ENCODE assay signal across 12 cellular contexts in genomic region chr4:47786958-47787370, GRCh38. TPM values are rescaled to one million over a fixed set of nuclear protein-coding genes. Genes with fewer than 3 reads are reported as not detected.
DNase-seq lines count a peak whose midpoint lies in the region; ATAC-seq and TF ChIP-seq lines count a peak whose summit lies in the region.
"Had no signal": no experiment of that assay in that cellular context is flagged by ENCODE, and none has a peak within 500 bp of the region (broad histone marks: within the 10 kb centered on the region; RNA-seq: fewer than 3 reads in every experiment).

No MANE protein-coding gene starts in this region.

- H3K27ac ChIP-seq in left ventricle myocardium inferior (replicated peaks) = peak overlapping the region; percentile 76
- no peak overlapping the region for H3K27ac ChIP-seq in upper lobe of right lung
- H3K27ac ChIP-seq in spleen = no peak overlapping the region
- H3K27ac ChIP-seq: coronary artery, SJCRH30 had no signal

- H3K4me3 ChIP-seq in left ventricle myocardium inferior (no peak overlapping the region), upper lobe of right lung (no peak overlapping the region), spleen (no peak overlapping the region)
- H3K4me3 ChIP-seq: coronary artery, SJCRH30 had no signal

- intact Hi-C loops in left ventricle myocardium inferior (cut with micrococcal nuclease) = no loop called here
- intact Hi-C loops in left cardiac atrium (cut with DNase I) = loop anchor here in 1 of 2 donors (5.0 kb wide), 1 partner anchor 40 kb away; no protein-coding TSS in a partner anchor
- intact Hi-C loops in upper lobe of right lung (cut with DNase I) = no loop called here
- intact Hi-C loops in spleen (cut with DNase I; ENCODE audit: low total_unique reads) = no loop called here

- no peak for TF ChIP-seq POLR2A in spleen (IDR thresholded peaks at IDR 0.05)

- ATAC-seq in left cardiac atrium (no peak), HG02759 (IDR thresholded peaks at IDR 0.05; ENCODE audit: unreplicated experiment) (peak; percentile 53), HG03520 (IDR thresholded peaks at IDR 0.05; ENCODE audit: unreplicated experiment) (peak; percentile 78), upper lobe of right lung (peak; percentile 88)

- DNase-seq in left ventricle myocardium inferior (no peak), left cardiac atrium (no peak), upper lobe of right lung (no peak), NCI-H2196 (lab: John Stamatoyannopoulos, UW; ENCODE audit: unreplicated experiment) (no peak), anterior cingulate cortex (lab: John Stamatoyannopoulos, UW) (no peak), spleen (no peak)
- DNase-seq: activated CD4-positive, alpha-beta T cell treated with anti-CD3 and anti-CD28 coated beads for 4 hours; activated naive CD4-positive, alpha-beta T cell treated with Interleukin-2 at 50 U/mL for 16 hours; SJCRH30 had no signal

- H3K4me1 ChIP-seq in left ventricle myocardium inferior (peaks cover 50% of the 10 kb centered on the region), upper lobe of right lung (no peaks in the 10 kb centered on the region), spleen (no peaks in the 10 kb centered on the region)
- H3K4me1 ChIP-seq: SJCRH30 had no signal

- H3K9me3 ChIP-seq in left ventricle myocardium inferior (replicated peaks) = peaks cover 7% of the 10 kb centered on the region
- H3K9me3 ChIP-seq in upper lobe of right lung = no peaks in the 10 kb centered on the region
- H3K9me3 ChIP-seq in spleen = no peaks in the 10 kb centered on the region
- H3K9me3 ChIP-seq: SJCRH30 had no signal

- 44 to 65% (median 55%) methylated on average over 4 of the region's 4 CpGs for WGBS in spleen, 5 donors

- TF ChIP-seq CTCF in left ventricle myocardium inferior (IDR thresholded peaks at IDR 0.05; ENCODE audit: borderline replicate concordance) (no peak), upper lobe of right lung (IDR thresholded peaks at IDR 0.05) (no peak), spleen (IDR thresholded peaks at IDR 0.05 in 8 of 11, conservative IDR thresholded peaks at IDR 0.05 in 3 of 11) (no peak)

- H3K36me3 ChIP-seq in left ventricle myocardium inferior (no peaks in the 10 kb centered on the region), upper lobe of right lung (no peaks in the 10 kb centered on the region), spleen (no peaks in the 10 kb centered on the region)
- H3K36me3 ChIP-seq: SJCRH30 had no signal

- no peaks in the 10 kb centered on the region for H3K27me3 ChIP-seq in left ventricle myocardium inferior (ENCODE audit: low read depth)
- no peaks in the 10 kb centered on the region for H3K27me3 ChIP-seq in upper lobe of right lung
- H3K27me3 ChIP-seq in spleen (replicated peaks in 1 of 7) = peaks cover 0 to 10% (median 0%) of the 10 kb centered on the region in 7 donors
- H3K27me3 ChIP-seq: SJCRH30 had no signal

RNA-seq across cellular contexts. Expression of gene CORIN, which starts 50.9 kb away (rescaled TPM):
- total RNA-seq in left ventricle myocardium inferior (92.0 TPM), left cardiac atrium (100 to 1,000 TPM in 1 of 2 donors, 10 to 100 TPM in 1; 89.0 to 106 TPM), upper lobe of right lung (3.7 TPM), spleen (10 to 100 TPM in 1 of 7 donors, 1 to 10 TPM in 3, under 1 TPM in 3; 0.23 to 12.3 (median 1.3) TPM)
- polyA plus RNA-seq in spleen = under 1 TPM; 0.26 to 0.48 (median 0.41) TPM

Comparison
In these comparisons a context has a peak if more than half of its experiments do, and no peak if none do; other contexts are left out.
1. ATAC-seq: peak in HG02759 (single experiment), HG03520 (single experiment) and upper lobe of right lung (single experiment); none in left cardiac atrium (0 of 2).